ENCODE assay signal across 1 cellular context in the genomic region with DNA sequence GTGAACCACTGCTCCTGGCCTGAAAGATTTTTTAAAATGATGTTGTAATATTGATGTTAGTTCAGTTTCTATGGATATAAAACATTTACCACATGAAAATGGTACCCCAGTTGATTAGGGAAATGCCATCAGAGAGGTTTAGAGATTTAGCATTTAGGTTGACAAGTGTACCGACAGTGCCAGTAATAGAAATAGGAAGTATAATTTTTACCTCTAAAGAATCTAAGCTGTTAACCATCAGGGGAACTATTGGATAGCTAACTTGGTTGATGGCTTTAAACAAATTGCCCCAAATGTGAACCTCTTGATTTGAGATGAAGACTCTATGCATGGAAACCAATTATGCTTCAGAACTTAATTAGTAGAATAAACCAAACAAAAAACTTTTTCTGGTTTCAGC.
TF ChIP-seq lines count a peak whose summit lies in the region.

No MANE protein-coding gene starts in this region.

TF ChIP-seq in GM12878, 131 proteins besides CTCF, POLR2A, EP300 and RAD21:
- TF ChIP-seq IRF4 (IDR thresholded peaks at IDR 0.05; ENCODE audit: low read depth, low read length) (no peak), HCFC1 (IDR thresholded peaks at IDR 0.05; ENCODE audit: low read length) (no peak), SREBF1 (IDR thresholded peaks at IDR 0.05; ENCODE audit: low read length) (no peak), ZZZ3 (IDR thresholded peaks at IDR 0.05; ENCODE audit: control insufficient read depth, insufficient read length, low read depth) (no peak), RELB (IDR thresholded peaks at IDR 0.05; ENCODE audit: low read depth) (no peak), BACH1 (IDR thresholded peaks at IDR 0.05; ENCODE audit: borderline replicate concordance) (no peak), ZNF207 (IDR thresholded peaks at IDR 0.05; ENCODE audit: borderline replicate concordance) (no peak), SP1 (IDR thresholded peaks at IDR 0.05; ENCODE audit: low read depth, low read length) (no peak), TBL1XR1 (IDR thresholded peaks at IDR 0.05; ENCODE audit: low read depth, low read length) (no peak), CHD4 (IDR thresholded peaks at IDR 0.05) (no peak), KAT2A (conservative IDR thresholded peaks at IDR 0.05; ENCODE audit: control insufficient read depth, low read depth, low read length) (no peak), SPI1 (IDR thresholded peaks at IDR 0.05; ENCODE audit: borderline replicate concordance, insufficient read depth, low read depth, low read length) (no peak)
- TF ChIP-seq, protein P1, sequence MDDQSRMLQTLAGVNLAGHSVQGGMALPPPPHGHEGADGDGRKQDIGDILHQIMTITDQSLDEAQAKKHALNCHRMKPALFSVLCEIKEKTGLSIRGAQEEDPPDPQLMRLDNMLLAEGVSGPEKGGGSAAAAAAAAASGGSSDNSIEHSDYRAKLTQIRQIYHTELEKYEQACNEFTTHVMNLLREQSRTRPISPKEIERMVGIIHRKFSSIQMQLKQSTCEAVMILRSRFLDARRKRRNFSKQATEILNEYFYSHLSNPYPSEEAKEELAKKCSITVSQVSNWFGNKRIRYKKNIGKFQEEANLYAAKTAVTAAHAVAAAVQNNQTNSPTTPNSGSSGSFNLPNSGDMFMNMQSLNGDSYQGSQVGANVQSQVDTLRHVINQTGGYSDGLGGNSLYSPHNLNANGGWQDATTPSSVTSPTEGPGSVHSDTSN (IDR thresholded peaks at IDR 0.05; ENCODE audit: insufficient replicate concordance, low read depth, low read length), result no peak
- TF ChIP-seq, protein P2, sequence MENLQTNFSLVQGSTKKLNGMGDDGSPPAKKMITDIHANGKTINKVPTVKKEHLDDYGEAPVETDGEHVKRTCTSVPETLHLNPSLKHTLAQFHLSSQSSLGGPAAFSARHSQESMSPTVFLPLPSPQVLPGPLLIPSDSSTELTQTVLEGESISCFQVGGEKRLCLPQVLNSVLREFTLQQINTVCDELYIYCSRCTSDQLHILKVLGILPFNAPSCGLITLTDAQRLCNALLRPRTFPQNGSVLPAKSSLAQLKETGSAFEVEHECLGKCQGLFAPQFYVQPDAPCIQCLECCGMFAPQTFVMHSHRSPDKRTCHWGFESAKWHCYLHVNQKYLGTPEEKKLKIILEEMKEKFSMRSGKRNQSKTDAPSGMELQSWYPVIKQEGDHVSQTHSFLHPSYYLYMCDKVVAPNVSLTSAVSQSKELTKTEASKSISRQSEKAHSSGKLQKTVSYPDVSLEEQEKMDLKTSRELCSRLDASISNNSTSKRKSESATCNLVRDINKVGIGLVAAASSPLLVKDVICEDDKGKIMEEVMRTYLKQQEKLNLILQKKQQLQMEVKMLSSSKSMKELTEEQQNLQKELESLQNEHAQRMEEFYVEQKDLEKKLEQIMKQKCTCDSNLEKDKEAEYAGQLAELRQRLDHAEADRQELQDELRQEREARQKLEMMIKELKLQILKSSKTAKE (IDR thresholded peaks at IDR 0.05; ENCODE audit: low read depth, poor library complexity, severe bottlenecking), result no peak
- TF ChIP-seq, protein P3, sequence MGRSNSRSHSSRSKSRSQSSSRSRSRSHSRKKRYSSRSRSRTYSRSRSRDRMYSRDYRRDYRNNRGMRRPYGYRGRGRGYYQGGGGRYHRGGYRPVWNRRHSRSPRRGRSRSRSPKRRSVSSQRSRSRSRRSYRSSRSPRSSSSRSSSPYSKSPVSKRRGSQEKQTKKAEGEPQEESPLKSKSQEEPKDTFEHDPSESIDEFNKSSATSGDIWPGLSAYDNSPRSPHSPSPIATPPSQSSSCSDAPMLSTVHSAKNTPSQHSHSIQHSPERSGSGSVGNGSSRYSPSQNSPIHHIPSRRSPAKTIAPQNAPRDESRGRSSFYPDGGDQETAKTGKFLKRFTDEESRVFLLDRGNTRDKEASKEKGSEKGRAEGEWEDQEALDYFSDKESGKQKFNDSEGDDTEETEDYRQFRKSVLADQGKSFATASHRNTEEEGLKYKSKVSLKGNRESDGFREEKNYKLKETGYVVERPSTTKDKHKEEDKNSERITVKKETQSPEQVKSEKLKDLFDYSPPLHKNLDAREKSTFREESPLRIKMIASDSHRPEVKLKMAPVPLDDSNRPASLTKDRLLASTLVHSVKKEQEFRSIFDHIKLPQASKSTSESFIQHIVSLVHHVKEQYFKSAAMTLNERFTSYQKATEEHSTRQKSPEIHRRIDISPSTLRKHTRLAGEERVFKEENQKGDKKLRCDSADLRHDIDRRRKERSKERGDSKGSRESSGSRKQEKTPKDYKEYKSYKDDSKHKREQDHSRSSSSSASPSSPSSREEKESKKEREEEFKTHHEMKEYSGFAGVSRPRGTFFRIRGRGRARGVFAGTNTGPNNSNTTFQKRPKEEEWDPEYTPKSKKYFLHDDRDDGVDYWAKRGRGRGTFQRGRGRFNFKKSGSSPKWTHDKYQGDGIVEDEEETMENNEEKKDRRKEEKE (IDR thresholded peaks at IDR 0.05), result no peak
